8 cellular contexts compared by ENCODE assay signal in genomic region chr19:2049741-2050348, GRCh38. TPM values are rescaled to one million over a fixed set of nuclear protein-coding genes. Genes with fewer than 3 reads are reported as not detected.
DNase-seq lines count a peak whose midpoint lies in the region; ATAC-seq and TF ChIP-seq lines count a peak whose summit lies in the region.

No MANE protein-coding gene starts in this region.

- H3K9me2 ChIP-seq in neural cell (ENCODE audit: insufficient read depth, low read length): no peaks in the 10 kb centered on the region

- CTCF ChIA-PET in activated naive CD4-positive, alpha-beta T cell treated with anti-CD3 and anti-CD28 coated beads for 36 hours (lab: Charles Lee): interaction anchor here (0.9 kb wide), 1 partner anchor 27 kb away, joined by 3 read pairs; no protein-coding TSS in a partner anchor

- no peaks in the 10 kb centered on the region for H3K9me3 Mint-ChIP-seq in activated naive CD4-positive, alpha-beta T cell treated with anti-CD3 and anti-CD28 coated beads for 36 hours

- TF ChIP-seq EP300 in gastroesophageal sphincter (IDR thresholded peaks at IDR 0.05) (no peak), neural cell (conservative IDR thresholded peaks at IDR 0.05; ENCODE audit: poor library complexity, severe bottlenecking) (no peak)

- peak overlapping the region; percentile 82 for H3K9ac ChIP-seq in neural cell (ENCODE audit: low read length)

- peaks cover 44% of the 10 kb centered on the region for H3K4me1 Mint-ChIP-seq in activated naive CD4-positive, alpha-beta T cell treated with anti-CD3 and anti-CD28 coated beads for 36 hours (ENCODE audit: low read depth)

- peak; percentile 73 to 81 for TF ChIP-seq POLR2A in gastroesophageal sphincter (IDR thresholded peaks at IDR 0.05)

- TF ChIP-seq CTCF in gastroesophageal sphincter (IDR thresholded peaks at IDR 0.05) (no peak), neural cell (IDR thresholded peaks at IDR 0.05; ENCODE audit: poor library complexity, severe bottlenecking) (no peak)

- peaks cover 6% of the 10 kb centered on the region for H4K20me1 ChIP-seq in neural cell (ENCODE audit: insufficient read depth)

- H3K4me3 ChIP-seq in gastroesophageal sphincter (peak overlapping the region; percentile 93 to 100), neural cell (ENCODE audit: low read length) (peak overlapping the region; percentile 98), urinary bladder (ENCODE audit: low read depth, low read length) (peak overlapping the region; percentile 96)

- WGBS in gastroesophageal sphincter (ENCODE audit: low coverage in 1 of 2), 2 donors: no CpG with 5 or more reads among the region's 16 CpGs
- under 1% methylated on average over 16 of the region's 16 CpGs for WGBS in urinary bladder

- no peaks in the 10 kb centered on the region for H3K27me3 Mint-ChIP-seq in activated naive CD4-positive, alpha-beta T cell treated with anti-CD3 and anti-CD28 coated beads for 36 hours (ENCODE audit: low read depth)

- H3K9me3 ChIP-seq in gastroesophageal sphincter (no peaks in the 10 kb centered on the region), neural cell (ENCODE audit: low read length) (no peaks in the 10 kb centered on the region)

- intact Hi-C loops in activated naive CD4-positive, alpha-beta T cell treated with anti-CD3 and anti-CD28 coated beads for 36 hours (cut with micrococcal nuclease): loop anchor here (2.0 kb wide), 1 partner anchor 35 kb away; no protein-coding TSS in a partner anchor

- H3K27me3 ChIP-seq in gastroesophageal sphincter: no peaks in the 10 kb centered on the region
- H3K27me3 ChIP-seq in neural cell (ENCODE audit: insufficient read depth, low read depth, low read length): no peaks in the 10 kb centered on the region

- peak overlapping the region; percentile 95 to 100 (median 99) for H3K27ac ChIP-seq in gastroesophageal sphincter
- H3K27ac ChIP-seq in neural cell (ENCODE audit: low read length): peak overlapping the region; percentile 16
- peak overlapping the region; percentile 95 for H3K27ac ChIP-seq in urinary bladder (ENCODE audit: low read depth)

- H3K36me3 Mint-ChIP-seq in activated naive CD4-positive, alpha-beta T cell treated with anti-CD3 and anti-CD28 coated beads for 36 hours (ENCODE audit: low read depth): peaks cover 7% of the 10 kb centered on the region

- H3K36me3 ChIP-seq in gastroesophageal sphincter (peaks cover 0 to 44% of the 10 kb centered on the region in 2 donors), neural cell (ENCODE audit: insufficient read depth, low read length) (no peaks in the 10 kb centered on the region), urinary bladder (ENCODE audit: insufficient read depth) (no peaks in the 10 kb centered on the region)

- peak; percentile 71 for DNase-seq in GM03348 (ENCODE audit: low spot score)
- peak; percentile 87 for DNase-seq in activated naive CD4-positive, alpha-beta T cell treated with anti-CD3 and anti-CD28 coated beads for 36 hours

- H3K79me2 ChIP-seq in neural cell (replicated peaks; ENCODE audit: insufficient read depth, low read length): peaks cover 29% of the 10 kb centered on the region

- no peak for TF ChIP-seq RAD21 in neural cell (conservative IDR thresholded peaks at IDR 0.05)

- H2AFZ ChIP-seq in neural cell (ENCODE audit: low read depth, low read length): no peak overlapping the region

- H3K4me3 Mint-ChIP-seq in activated naive CD4-positive, alpha-beta T cell treated with anti-CD3 and anti-CD28 coated beads for 36 hours: peak overlapping the region; percentile 85

- no peaks in the 10 kb centered on the region for H3F3A ChIP-seq in neural cell (ENCODE audit: insufficient read depth, low read length, poor library complexity, severe bottlenecking)

- peaks cover 9 to 84% (median 71%) of the 10 kb centered on the region in 3 donors for H3K4me1 ChIP-seq in gastroesophageal sphincter
- H3K4me1 ChIP-seq in urinary bladder (ENCODE audit: insufficient read depth): peaks cover 2% of the 10 kb centered on the region

- peak overlapping the region; percentile 97 for H3K4me2 ChIP-seq in neural cell (ENCODE audit: low read length)

- ATAC-seq in HG03135 (IDR thresholded peaks at IDR 0.05; ENCODE audit: unreplicated experiment) (peak; percentile 9), gastroesophageal sphincter (peak; percentile 67), HG03175 (IDR thresholded peaks at IDR 0.05; ENCODE audit: unreplicated experiment) (no peak)

- H3K27ac Mint-ChIP-seq in activated naive CD4-positive, alpha-beta T cell treated with anti-CD3 and anti-CD28 coated beads for 36 hours: peak overlapping the region; percentile 90

TF ChIP-seq in PFSK-1, 5 proteins besides CTCF, POLR2A, EP300 and RAD21 (continues in another document):
- 0 out of 2 replicates have a peak, but pooled peaks have one; percentile 41 for TF ChIP-seq TAF1 (IDR thresholded peaks at IDR 0.05; ENCODE audit: borderline replicate concordance, insufficient read depth, low read length)
- TF ChIP-seq FOXP2 (optimal IDR thresholded peaks at IDR 0.05; ENCODE audit: borderline replicate concordance, extremely low read depth, extremely low read length, insufficient read depth): no peak

TF ChIP-seq in neural cell, 6 proteins besides CTCF, POLR2A, EP300 and RAD21:
- TF ChIP-seq POLR2AphosphoS5 (IDR thresholded peaks at IDR 0.05) (no peak), TAF1 (IDR thresholded peaks at IDR 0.05; ENCODE audit: low read depth) (no peak), REST (IDR thresholded peaks at IDR 0.05; ENCODE audit: borderline replicate concordance) (no peak), SMC3 (conservative IDR thresholded peaks at IDR 0.05; ENCODE audit: poor library complexity) (no peak), EZH2 (IDR thresholded peaks at IDR 0.05; ENCODE audit: borderline replicate concordance, insufficient read depth, low read length, poor library complexity, severe bottlenecking) (no peak), MXI1 (conservative IDR thresholded peaks at IDR 0.05; ENCODE audit: poor library complexity, severe bottlenecking) (no peak)

RNA-seq across cellular contexts. Expression of gene MKNK2, which starts 1.2 kb away (rescaled TPM):
- 257 TPM for polyA plus RNA-seq in PFSK-1 (2012; ENCODE audit: insufficient read length, low read depth)
- 100 to 1,000 TPM; 155 to 157 TPM for total RNA-seq in activated naive CD4-positive, alpha-beta T cell treated with anti-CD3 and anti-CD28 coated beads for 36 hours
- total RNA-seq in gastroesophageal sphincter: 100 to 1,000 TPM in 3 of 4 donors, 10 to 100 TPM in 1; 98.4 to 195 (median 173) TPM
- polyA plus RNA-seq in neural cell: 27.6 and 37.6 TPM in 2 replicates
- polyA minus RNA-seq in neural cell: 25.1 and 25.8 TPM in 2 replicates
- total RNA-seq in urinary bladder: 21.5 TPM
- polyA plus RNA-seq in urinary bladder: 144 TPM

RNA-seq across cellular contexts. Expression of gene BTBD2, which starts 34.3 kb away (rescaled TPM):
- polyA plus RNA-seq in PFSK-1 (2012; ENCODE audit: insufficient read length, low read depth): 195 TPM
- 10 to 100 TPM; 37.0 to 49.0 TPM for total RNA-seq in activated naive CD4-positive, alpha-beta T cell treated with anti-CD3 and anti-CD28 coated beads for 36 hours
- 100 to 1,000 TPM in 1 of 4 donors, 10 to 100 TPM in 3; 44.0 to 125 (median 59.9) TPM for total RNA-seq in gastroesophageal sphincter
- polyA plus RNA-seq in neural cell: 46.1 and 57.6 TPM in 2 replicates
- 58.8 and 71.8 TPM in 2 replicates for polyA minus RNA-seq in neural cell
- 38.0 TPM for total RNA-seq in urinary bladder
- polyA plus RNA-seq in urinary bladder: 83.0 TPM

RNA-seq across cellular contexts. Expression of gene MOB3A, which starts 46.3 kb away (rescaled TPM):
- polyA plus RNA-seq in PFSK-1 (2012; ENCODE audit: insufficient read length, low read depth): 24.1 TPM
- 10 to 100 TPM; 43.7 to 44.1 TPM for total RNA-seq in activated naive CD4-positive, alpha-beta T cell treated with anti-CD3 and anti-CD28 coated beads for 36 hours
- total RNA-seq in gastroesophageal sphincter: 10 to 100 TPM; 29.0 to 69.9 (median 38.6) TPM
- 5.8 and 8.3 TPM in 2 replicates for polyA plus RNA-seq in neural cell
- polyA minus RNA-seq in neural cell: 19.0 and 21.9 TPM in 2 replicates
- 15.9 TPM for total RNA-seq in urinary bladder
- 40.1 TPM for polyA plus RNA-seq in urinary bladder

RNA-seq across cellular contexts. Expression of gene IZUMO4, which starts 46.9 kb away (rescaled TPM):
- 1.9 TPM for polyA plus RNA-seq in PFSK-1 (2012; ENCODE audit: insufficient read length, low read depth)
- 10 to 100 TPM; 13.1 to 14.2 TPM for total RNA-seq in activated naive CD4-positive, alpha-beta T cell treated with anti-CD3 and anti-CD28 coated beads for 36 hours
- 10 to 100 TPM in 1 of 4 donors, 1 to 10 TPM in 3; 2.4 to 17.3 (median 4.3) TPM for total RNA-seq in gastroesophageal sphincter
- polyA plus RNA-seq in neural cell: 39.3 and 45.8 TPM in 2 replicates
- polyA minus RNA-seq in neural cell: 3.4 and 4.9 TPM in 2 replicates
- total RNA-seq in urinary bladder: 1.5 TPM
- 9.2 TPM for polyA plus RNA-seq in urinary bladder

Comparison
In these comparisons a context has a peak if more than half of its experiments do, and no peak if none do; other contexts are left out.
1. H3K27ac ChIP-seq: peak in every context shown above with its lines; median percentile 99 in gastroesophageal sphincter; 95 in urinary bladder; 16 in neural cell.